ENCODE assay signal across 2 cellular contexts in genomic region chr10:48478980-48479811, GRCh38.
TF ChIP-seq lines count a peak whose summit lies in the region.

No MANE protein-coding gene starts in this region.

TF ChIP-seq in H1, 55 proteins besides CTCF, POLR2A, EP300 and RAD21 (continued from another document):
- TF ChIP-seq RFX5 (IDR thresholded peaks at IDR 0.05; ENCODE audit: borderline replicate concordance, low read depth, low read length) = no peak
- no peak for TF ChIP-seq GABPA (IDR thresholded peaks at IDR 0.05; ENCODE audit: borderline replicate concordance, insufficient read depth, low read length)
- TF ChIP-seq TBP (IDR thresholded peaks at IDR 0.05; ENCODE audit: low read depth, low read length) = no peak
- TF ChIP-seq JUN (IDR thresholded peaks at IDR 0.05; ENCODE audit: low read depth, low read length) = no peak
- no peak for TF ChIP-seq CEBPB (IDR thresholded peaks at IDR 0.05; ENCODE audit: low read depth, low read length)
- no peak for TF ChIP-seq TEAD4 (IDR thresholded peaks at IDR 0.05; ENCODE audit: low read depth, low read length)
- TF ChIP-seq E2F6 (IDR thresholded peaks at IDR 0.05) = no peak
- TF ChIP-seq TAF7 (optimal IDR thresholded peaks at IDR 0.05; ENCODE audit: borderline replicate concordance, low read depth, low read length) = no peak
- TF ChIP-seq SP2 (IDR thresholded peaks at IDR 0.05; ENCODE audit: low read length) = no peak
- TF ChIP-seq, protein P1, sequence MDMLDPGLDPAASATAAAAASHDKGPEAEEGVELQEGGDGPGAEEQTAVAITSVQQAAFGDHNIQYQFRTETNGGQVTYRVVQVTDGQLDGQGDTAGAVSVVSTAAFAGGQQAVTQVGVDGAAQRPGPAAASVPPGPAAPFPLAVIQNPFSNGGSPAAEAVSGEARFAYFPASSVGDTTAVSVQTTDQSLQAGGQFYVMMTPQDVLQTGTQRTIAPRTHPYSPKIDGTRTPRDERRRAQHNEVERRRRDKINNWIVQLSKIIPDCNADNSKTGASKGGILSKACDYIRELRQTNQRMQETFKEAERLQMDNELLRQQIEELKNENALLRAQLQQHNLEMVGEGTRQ (IDR thresholded peaks at IDR 0.05; ENCODE audit: low read length) = no peak
- no peak for TF ChIP-seq TAF1 (IDR thresholded peaks at IDR 0.05; ENCODE audit: low read depth, low read length)
- TF ChIP-seq FOSL1 (IDR thresholded peaks at IDR 0.05; ENCODE audit: insufficient read depth, low read depth, low read length) = no peak
- TF ChIP-seq CHD1 (IDR thresholded peaks at IDR 0.05; ENCODE audit: low read depth, low read length) = no peak
- TF ChIP-seq RXRA (IDR thresholded peaks at IDR 0.05; ENCODE audit: insufficient read depth, low read depth, low read length) = no peak
- TF ChIP-seq ZNF274 (IDR thresholded peaks at IDR 0.05; ENCODE audit: borderline replicate concordance, extremely low read depth, low read length) = no peak
- no peak for TF ChIP-seq NANOG (IDR thresholded peaks at IDR 0.05; ENCODE audit: insufficient read depth, low read depth, low read length, poor library complexity, severe bottlenecking)
- TF ChIP-seq POLR2AphosphoS5 (IDR thresholded peaks at IDR 0.05; ENCODE audit: low read depth, low read length) = no peak

TF ChIP-seq in WTC11, 78 proteins besides CTCF, POLR2A, EP300 and RAD21:
- no peak for TF ChIP-seq FOXP4 (CRISPR knock-in tag; IDR thresholded peaks at IDR 0.05)
